In genomic region chr1:46034601-46035516, GRCh38 we compare ENCODE assay signal across 28 cellular contexts.
DNase-seq lines count a peak whose midpoint lies in the region; ATAC-seq, FAIRE-seq and TF ChIP-seq lines count a peak whose summit lies in the region.
"Had no signal": no experiment of that assay in that cellular context is flagged by ENCODE, and none has a peak within 500 bp of the region (broad histone marks: within the 10 kb centered on the region; RNA-seq: fewer than 3 reads in every experiment).

No MANE protein-coding gene starts in this region.

- H3K27me3 ChIP-seq in CD4-positive, CD25-positive, alpha-beta regulatory T cell (ENCODE audit: control insufficient read depth, insufficient read depth, low read length) = no peaks in the 10 kb centered on the region
- H3K27me3 ChIP-seq in H7 (ENCODE audit: control insufficient read depth, insufficient read depth, low read length) = no peaks in the 10 kb centered on the region
- no peaks in the 10 kb centered on the region for H3K27me3 ChIP-seq in mesenchymal stem cell (ENCODE audit: control insufficient read depth in 1 of 2, insufficient read depth in 1 of 2, low read length in 2 of 2)
- H3K27me3 ChIP-seq in WERI-Rb-1 (ENCODE audit: insufficient read depth, low read depth, severe bottlenecking) = no peaks in the 10 kb centered on the region
- H3K27me3 ChIP-seq: BE2C, suprapubic skin had no signal

- H3K4me2 ChIP-seq in mesenchymal stem cell (ENCODE audit: low read length, poor library complexity, severe bottlenecking) = no peak overlapping the region
- H3K4me2 ChIP-seq: KMS-11 had no signal

- H3K4me3 Mint-ChIP-seq in CD4-positive, CD25-positive, alpha-beta regulatory T cell = no peak overlapping the region
- no peak overlapping the region for H3K4me3 Mint-ChIP-seq in brain
- H3K4me3 Mint-ChIP-seq: activated CD4-positive, alpha-beta T cell treated with anti-CD3 and anti-CD28 coated beads, Interleukin-2, amount 10 ng/mL, durations not matched to agents 24 days and 14 days; stimulated activated effector memory CD8-positive, alpha-beta T cell treated with anti-CD3 and anti-CD28 coated beads, Interleukin-12 subunit alpha, Interleukin-12 subunit beta, amount 100 ng/mL, for 72 hours had no signal

- H3K9me3 ChIP-seq in CD4-positive, CD25-positive, alpha-beta regulatory T cell (ENCODE audit: control insufficient read depth in 2 of 2, low read length in 2 of 2) = no peaks in the 10 kb centered on the region
- H3K9me3 ChIP-seq in mesenchymal stem cell (ENCODE audit: control insufficient read depth, low read length) = no peaks in the 10 kb centered on the region
- no peaks in the 10 kb centered on the region for H3K9me3 ChIP-seq in WERI-Rb-1 (ENCODE audit: severe bottlenecking)
- H3K9me3 ChIP-seq: BE2C, suprapubic skin had no signal

- no peak for FAIRE-seq in RCC 7860 (lab: Jason Lieb, UNC)
- FAIRE-seq: endometrium, GM12892, keratinocyte had no signal

- H2BK12ac ChIP-seq in mesenchymal stem cell (ENCODE audit: low read length in 2 of 2) = no peak overlapping the region

- no peak overlapping the region for H4K8ac ChIP-seq in mesenchymal stem cell (ENCODE audit: low read length)

- no peak for DNase-seq in CD4-positive, CD25-positive, alpha-beta regulatory T cell
- DNase-seq in H7 (peak; percentile 62), mesenchymal stem cell (no peak), RCC 7860 (ENCODE audit: low spot score) (no peak), WERI-Rb-1 (no peak), NOMO-1 (lab: John Stamatoyannopoulos, UW; ENCODE audit: unreplicated experiment in 2 of 2) (no peak)
- DNase-seq: activated CD4-positive, alpha-beta T cell treated with anti-CD3 and anti-CD28 coated beads, Interleukin-2, amount 10 ng/mL, durations not matched to agents 24 days and 14 days; activated naive CD4-positive, alpha-beta T cell; activated T-cell treated with anti-CD3 and anti-CD28 coated beads, Interleukin-2, amount 50 U/mL, for 48 hours; BE2C; cortex of kidney; GM23248; mammary epithelial cell; NCI-H187; NCI-H526 treated with DMSO at 0.1 percent for 48 hours; occipital lobe; retina; RPMI8226; stimulated activated CD4-positive, alpha-beta T cell treated with anti-CD3 and anti-CD28 coated beads, Interleukin-2, amount 100 ng/mL, for 48 hours had no signal

- no peak overlapping the region for H3K18ac ChIP-seq in mesenchymal stem cell (ENCODE audit: low read depth in 1 of 2, low read length in 2 of 2)

- no peaks in the 10 kb centered on the region for H3K27me3 Mint-ChIP-seq in CD4-positive, CD25-positive, alpha-beta regulatory T cell
- H3K27me3 Mint-ChIP-seq in brain = peaks cover 5% of the 10 kb centered on the region
- H3K27me3 Mint-ChIP-seq: activated CD4-positive, alpha-beta T cell treated with anti-CD3 and anti-CD28 coated beads, Interleukin-2, amount 10 ng/mL, durations not matched to agents 24 days and 14 days had no signal

- peak overlapping the region in 2 of 3 donors; percentile 22 to 45 for H3K27ac Mint-ChIP-seq in CD4-positive, CD25-positive, alpha-beta regulatory T cell
- peak overlapping the region in 3 of 5 experiments; percentile 34 to 91 (median 67) for H3K27ac Mint-ChIP-seq in brain
- H3K27ac Mint-ChIP-seq: activated CD4-positive, alpha-beta T cell treated with anti-CD3 and anti-CD28 coated beads, Interleukin-2, amount 10 ng/mL, durations not matched to agents 24 days and 14 days; stimulated activated effector memory CD8-positive, alpha-beta T cell treated with anti-CD3 and anti-CD28 coated beads, Interleukin-12 subunit alpha, Interleukin-12 subunit beta, amount 100 ng/mL, for 72 hours had no signal

- TF ChIP-seq CTCF in brain (conservative IDR thresholded peaks at IDR 0.05) = no peak
- TF ChIP-seq CTCF in WERI-Rb-1 (IDR thresholded peaks at IDR 0.05; ENCODE audit: low read depth, low read length) = no peak

- H3K9ac ChIP-seq in mesenchymal stem cell (ENCODE audit: low read length) = no peak overlapping the region
- H3K9ac ChIP-seq: GM23248, KMS-11 had no signal

- no peak overlapping the region for H4K91ac ChIP-seq in mesenchymal stem cell (ENCODE audit: low read length)

- H3K23ac ChIP-seq in mesenchymal stem cell (ENCODE audit: low read length in 2 of 2) = no peak overlapping the region

- no peak for ATAC-seq in CD4-positive, CD25-positive, alpha-beta regulatory T cell (ENCODE audit: low read depth in 2 of 2)
- ATAC-seq in GM19397 (IDR thresholded peaks at IDR 0.05; ENCODE audit: unreplicated experiment) = no peak
- ATAC-seq: SK-N-SH treated with all-trans-retinoic acid at 6 μM for 48 hours; stimulated activated effector memory CD8-positive, alpha-beta T cell treated with anti-CD3 and anti-CD28 coated beads, Interleukin-12 subunit alpha, Interleukin-12 subunit beta, amount 100 ng/mL, for 72 hours had no signal

- H3K9me3 Mint-ChIP-seq in CD4-positive, CD25-positive, alpha-beta regulatory T cell = no peaks in the 10 kb centered on the region
- H3K9me3 Mint-ChIP-seq in brain = no peaks in the 10 kb centered on the region
- H3K9me3 Mint-ChIP-seq: activated CD4-positive, alpha-beta T cell treated with anti-CD3 and anti-CD28 coated beads, Interleukin-2, amount 10 ng/mL, durations not matched to agents 24 days and 14 days; stimulated activated effector memory CD8-positive, alpha-beta T cell treated with anti-CD3 and anti-CD28 coated beads, Interleukin-12 subunit alpha, Interleukin-12 subunit beta, amount 100 ng/mL, for 72 hours had no signal

- 95% methylated on average over 27 of the region's 27 CpGs for WGBS in mesenchymal stem cell

- no peak overlapping the region for H3K27ac ChIP-seq in CD4-positive, CD25-positive, alpha-beta regulatory T cell (ENCODE audit: insufficient read depth, low read length, poor library complexity, severe bottlenecking)
- no peak overlapping the region for H3K27ac ChIP-seq in mesenchymal stem cell (ENCODE audit: low read length, poor library complexity, severe bottlenecking)
- no peak overlapping the region for H3K27ac ChIP-seq in WERI-Rb-1
- H3K27ac ChIP-seq: GM23248, KMS-11, suprapubic skin had no signal

- H3K79me1 ChIP-seq in mesenchymal stem cell (replicated peaks; ENCODE audit: low read length, poor library complexity, severe bottlenecking) = peaks cover 4% of the 10 kb centered on the region

- no peak overlapping the region for H2AFZ ChIP-seq in mesenchymal stem cell (ENCODE audit: low read depth, low read length)
- H2AFZ ChIP-seq: GM23248 had no signal

- no peaks in the 10 kb centered on the region for H3K4me1 Mint-ChIP-seq in CD4-positive, CD25-positive, alpha-beta regulatory T cell
- H3K4me1 Mint-ChIP-seq in brain = no peaks in the 10 kb centered on the region
- H3K4me1 Mint-ChIP-seq: activated CD4-positive, alpha-beta T cell treated with anti-CD3 and anti-CD28 coated beads, Interleukin-2, amount 10 ng/mL, durations not matched to agents 24 days and 14 days; stimulated activated effector memory CD8-positive, alpha-beta T cell treated with anti-CD3 and anti-CD28 coated beads, Interleukin-12 subunit alpha, Interleukin-12 subunit beta, amount 100 ng/mL, for 72 hours had no signal

- no peak overlapping the region for H2AK5ac ChIP-seq in mesenchymal stem cell (ENCODE audit: low read length, severe bottlenecking)

- no peaks in the 10 kb centered on the region for H3K4me1 ChIP-seq in CD4-positive, CD25-positive, alpha-beta regulatory T cell (ENCODE audit: control insufficient read depth, insufficient read depth, low read length, poor library complexity, severe bottlenecking)
- H3K4me1 ChIP-seq in mesenchymal stem cell (ENCODE audit: control insufficient read depth, insufficient read depth, low read depth, low read length) = peaks cover 12% of the 10 kb centered on the region
- H3K4me1 ChIP-seq: BE2C had no signal

- no peak overlapping the region for H2BK120ac ChIP-seq in mesenchymal stem cell (ENCODE audit: low read depth, low read length)

- no peaks in the 10 kb centered on the region for H3K36me3 ChIP-seq in CD4-positive, CD25-positive, alpha-beta regulatory T cell (ENCODE audit: control insufficient read depth, insufficient read depth, low read length)
- H3K36me3 ChIP-seq in H7 (replicated peaks; ENCODE audit: control insufficient read depth, insufficient read depth, low read length) (peaks cover 12% of the 10 kb centered on the region), mesenchymal stem cell (ENCODE audit: control insufficient read depth in 1 of 2, insufficient read depth in 2 of 2, low read depth in 1 of 2, low read length in 2 of 2) (peaks cover 32 to 60% of the 10 kb centered on the region in 2 experiments), WERI-Rb-1 (peaks cover 46% of the 10 kb centered on the region)
- H3K36me3 ChIP-seq: BE2C had no signal

- no peak overlapping the region for H3K4ac ChIP-seq in mesenchymal stem cell (ENCODE audit: low read depth in 1 of 2, low read length in 2 of 2)

- no peaks in the 10 kb centered on the region for H3K36me3 Mint-ChIP-seq in CD4-positive, CD25-positive, alpha-beta regulatory T cell
- peaks cover 18% of the 10 kb centered on the region for H3K36me3 Mint-ChIP-seq in brain

- H2BK15ac ChIP-seq in mesenchymal stem cell (ENCODE audit: low read depth, poor library complexity, severe bottlenecking) = peak overlapping the region; percentile 27

- no peak overlapping the region for H3K4me3 ChIP-seq in CD4-positive, CD25-positive, alpha-beta regulatory T cell (ENCODE audit: low read depth, low read length)
- H3K4me3 ChIP-seq in H7 (ENCODE audit: insufficient read depth, low read depth, low read length) (no peak overlapping the region), mesenchymal stem cell (ENCODE audit: insufficient read depth in 1 of 2, low read depth in 1 of 2, low read length in 2 of 2) (no peak overlapping the region), WERI-Rb-1 (ENCODE audit: low read depth, low read length) (no peak overlapping the region)
- H3K4me3 ChIP-seq: GM23248, suprapubic skin had no signal

- H3K14ac ChIP-seq in mesenchymal stem cell (ENCODE audit: low read length in 2 of 2) = no peak overlapping the region

- H2BK5ac ChIP-seq in mesenchymal stem cell (ENCODE audit: low read depth, low read length, poor library complexity, severe bottlenecking) = no peak overlapping the region
